In genomic region chr22:44603774-44604173, GRCh38 we compare ENCODE assay signal across 16 cellular contexts.
"Had no signal": no experiment of that assay in that cellular context is flagged by ENCODE, and none has a peak within 500 bp of the region (broad histone marks: within the 10 kb centered on the region; RNA-seq: fewer than 3 reads in every experiment).

No MANE protein-coding gene starts in this region.

- DNase-seq: activated CD4-positive, alpha-beta T cell treated with anti-CD3 and anti-CD28 coated beads for 1 hour; activated CD4-positive, alpha-beta T cell treated with anti-CD3 and anti-CD28 coated beads, Interleukin-2, amount 50 U/mL, for 48 hours; activated effector memory CD4-positive, alpha-beta T cell treated with anti-CD3 and anti-CD28 coated beads, Interleukin-2, amount 50 U/mL, for 16 hours; activated T-cell treated with anti-CD3 and anti-CD28 coated beads, Interleukin-2, amount 50 U/mL, for 4 hours; anterior cingulate cortex; hypothalamus; left cardiac atrium; stimulated activated CD4-positive, alpha-beta T cell treated with anti-CD3 and anti-CD28 coated beads, Interleukin-15, amount 100 ng/mL, for 24 hours; stimulated activated CD4-positive, alpha-beta T cell treated with anti-CD3 and anti-CD28 coated beads, Interleukin-4, amount 100 ng/mL, for 24 hours; testis had no signal

- H3K4me1 ChIP-seq: breast epithelium, testis had no signal

- H3K4me3 ChIP-seq: breast epithelium, lung, testis had no signal

- H3K27me3 ChIP-seq: testis had no signal

- H3K9me3 ChIP-seq: breast epithelium, testis had no signal

- H3K27ac Mint-ChIP-seq: activated naive CD8-positive, alpha-beta T cell; stimulated activated naive CD8-positive, alpha-beta T cell treated with anti-CD3 and anti-CD28 coated beads, Interleukin-15, Interleukin-2, amounts not matched to agents 100 ng/mL and 50 ng/mL, for 24 hours had no signal

- H3K36me3 ChIP-seq: breast epithelium had no signal

- H3K4me3 Mint-ChIP-seq: activated naive CD8-positive, alpha-beta T cell; activated T-cell treated with anti-CD3 and anti-CD28 coated beads, Interleukin-2, amount 50 U/mL, for 4 hours; nephron; stimulated activated naive CD8-positive, alpha-beta T cell treated with anti-CD3 and anti-CD28 coated beads, Interleukin-15, Interleukin-2, amounts not matched to agents 100 ng/mL and 50 ng/mL, for 24 hours had no signal

- ATAC-seq: activated T-cell treated with anti-CD3 and anti-CD28 coated beads, Interleukin-2, amount 50 U/mL, for 4 hours; esophagus mucosa; left cardiac atrium had no signal

- H3K9me3 Mint-ChIP-seq: activated T-cell treated with anti-CD3 and anti-CD28 coated beads, Interleukin-2, amount 50 U/mL, for 4 hours; nephron; stimulated activated naive CD8-positive, alpha-beta T cell treated with anti-CD3 and anti-CD28 coated beads, Interleukin-15, Interleukin-2, amounts not matched to agents 100 ng/mL and 50 ng/mL, for 24 hours had no signal

- H3K27ac ChIP-seq: breast epithelium, testis had no signal

- H3K36me3 Mint-ChIP-seq: activated naive CD8-positive, alpha-beta T cell had no signal
